ENCODE assay signal across 15 cellular contexts in the genomic region with DNA sequence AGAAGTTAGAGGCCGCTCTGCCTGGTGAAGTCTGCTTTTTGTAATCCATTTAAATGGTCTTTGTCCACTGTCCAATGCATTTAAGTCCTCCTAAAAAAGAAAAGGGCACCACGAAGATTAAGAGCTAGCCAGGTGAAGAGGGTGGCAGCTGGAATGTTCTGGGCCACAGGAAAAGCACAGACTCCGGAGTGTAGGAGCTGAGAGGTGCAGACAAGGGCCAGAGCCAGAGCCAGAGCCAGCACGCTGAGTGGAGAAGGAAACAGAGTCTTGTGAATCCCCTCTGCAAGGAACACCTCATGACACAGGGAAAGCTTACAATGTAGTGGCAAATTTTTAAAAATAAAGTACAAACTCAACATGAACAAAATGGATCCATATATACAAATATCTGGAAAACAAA.
"Had no signal": no experiment of that assay in that cellular context is flagged by ENCODE, and none has a peak within 500 bp of the region (broad histone marks: within the 10 kb centered on the region; RNA-seq: fewer than 3 reads in every experiment).

No MANE protein-coding gene starts in this region.

- H3K27me3 Mint-ChIP-seq: activated naive CD8-positive, alpha-beta T cell had no signal

- H3K4me3 Mint-ChIP-seq: activated naive CD8-positive, alpha-beta T cell; activated T-cell treated with anti-CD3 and anti-CD28 coated beads, Interleukin-2, amount 50 U/mL, for 72 hours had no signal

- ATAC-seq: activated T-cell treated with anti-CD3 and anti-CD28 coated beads, Interleukin-2, amount 50 U/mL, for 72 hours; SK-N-SH treated with all-trans-retinoic acid at 6 μM for 48 hours had no signal

- H3K27ac Mint-ChIP-seq: activated naive CD8-positive, alpha-beta T cell; activated T-cell treated with anti-CD3 and anti-CD28 coated beads, Interleukin-2, amount 50 U/mL, for 72 hours had no signal

- DNase-seq: activated CD4-positive, alpha-beta T cell treated with anti-CD3 and anti-CD28 coated beads for 4 hours; activated CD8-positive, alpha-beta memory T cell treated with anti-CD3 and anti-CD28 coated beads, Interleukin-2, amount 50 U/mL, for 48 hours; activated gamma-delta T cell treated with Interleukin-2 at 50 U/mL for 16 hours; activated T-cell treated with anti-CD3 and anti-CD28 coated beads, Interleukin-2, amount 50 U/mL, for 72 hours; amniotic stem cell; central memory CD4-positive, alpha-beta T cell; foreskin fibroblast; hippocampal formation; kidney glomerular epithelial cell; retina; stimulated activated CD4-positive, alpha-beta T cell treated with anti-CD3 and anti-CD28 coated beads, Interleukin-15, amount 100 ng/mL, for 24 hours; stimulated activated CD4-positive, alpha-beta T cell treated with anti-CD3 and anti-CD28 coated beads, Interleukin-4, amount 100 ng/mL, for 24 hours; stimulated activated naive CD4-positive, alpha-beta T cell had no signal
